Comparison of ENCODE assay signal across 23 cellular contexts in genomic region chr19:14694867-14695266, GRCh38. TPM values are rescaled to one million over a fixed set of nuclear protein-coding genes. Genes with fewer than 3 reads are reported as not detected.
"Had no signal": no experiment of that assay in that cellular context is flagged by ENCODE, and none has a peak within 500 bp of the region (broad histone marks: within the 10 kb centered on the region; RNA-seq: fewer than 3 reads in every experiment).

No MANE protein-coding gene starts in this region.

- H3K4me1 ChIP-seq: SJSA1 had no signal

- H3K4me3 ChIP-seq: MG63, SJSA1, SK-N-MC had no signal

- H3K27me3 ChIP-seq: MG63, SJSA1 had no signal

- FAIRE-seq: RCC 7860 had no signal

- H3K9me3 ChIP-seq: MG63, SJSA1 had no signal

- H3K27ac ChIP-seq: SJSA1, SK-N-MC had no signal

- DNase-seq: Karpas-422, KG1, MG63, NCI-H1092, NCI-H1105 treated with DMSO at 0.1 percent for 48 hours, NCI-H1417 treated with DMSO at 0.1 percent for 48 hours, NCI-H146, NCI-H1694 treated with DMSO at 0.1 percent for 48 hours, NCI-H1930, NCI-H2081, NCI-H2107, NCI-H2227 treated with DMSO at 0.1 percent for 48 hours, NCI-H524, NCI-H526 treated with DMSO at 0.1 percent for 48 hours, NCI-H748 treated with DMSO at 0.1 percent for 48 hours, Right ventricle myocardium superior, RPMI8226, SIG-M5 had no signal

RNA-seq across cellular contexts. Expression of gene ADGRE3, which starts 20.2 kb away (rescaled TPM):
- total RNA-seq: HT-29, NCI-H460, Right ventricle myocardium superior, SJSA1 had no signal
